In the genomic region with DNA sequence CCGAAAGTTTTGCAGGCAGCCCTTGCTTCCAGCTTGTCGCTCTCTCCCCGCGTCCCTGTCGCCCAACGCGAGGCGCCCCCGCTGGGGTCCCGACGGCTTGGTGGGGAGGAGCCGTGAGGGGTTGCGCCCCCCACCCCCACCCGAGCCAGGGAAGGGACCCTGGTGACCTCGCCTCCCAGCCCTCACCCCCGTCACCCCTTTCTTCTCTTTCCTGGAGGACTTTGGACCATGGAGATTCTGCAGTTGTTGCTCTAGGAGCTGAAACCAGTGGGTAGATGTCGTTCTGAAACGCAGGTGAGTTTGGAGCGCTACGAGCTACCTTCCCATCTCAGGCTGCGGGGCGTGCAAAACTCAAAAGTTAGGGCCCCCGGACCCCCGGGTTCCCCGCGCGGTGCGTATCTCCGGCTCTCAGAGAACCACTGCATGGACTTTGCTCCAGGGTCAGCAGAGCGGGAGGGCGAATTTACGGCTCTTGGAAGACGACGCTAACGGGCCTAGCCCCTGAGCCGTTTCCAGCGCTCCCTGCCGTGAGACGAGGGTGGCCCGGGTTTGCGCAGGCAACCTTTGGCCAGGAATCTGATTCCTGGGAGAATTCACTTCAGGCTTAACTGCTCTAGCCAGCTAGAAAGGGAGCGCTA, we compare ENCODE assay signal across 1 cellular context.
TF ChIP-seq lines count a peak whose summit lies in the region.

No MANE protein-coding gene starts in this region.

TF ChIP-seq in K562, 482 proteins besides CTCF, POLR2A, EP300 and RAD21 (continued from another document and continues in another):
- TF ChIP-seq ZBTB40 (IDR thresholded peaks at IDR 0.05) (peak; percentile 45; the same call in 1 of the 2 replicates), ZBTB40 (CRISPR knock-in tag; IDR thresholded peaks at IDR 0.05) (no peak), CREB1 (IDR thresholded peaks at IDR 0.05) (no peak), CREB1 (CRISPR knock-in tag; IDR thresholded peaks at IDR 0.05) (0 out of 2 replicates have a peak, but pooled peaks have one; percentile 8), CBX8 (IDR thresholded peaks at IDR 0.05; ENCODE audit: borderline replicate concordance, extremely low read depth, low read depth, low read length, poor library complexity, severe bottlenecking) (peak; percentile 38), MGA (IDR thresholded peaks at IDR 0.05) (0 out of 2 replicates have a peak, but pooled peaks have one; percentile 14), ARHGAP35 (IDR thresholded peaks at IDR 0.05; ENCODE audit: partially characterized antibody) (no peak), FOXP1 (CRISPR knock-in tag; IDR thresholded peaks at IDR 0.05) (no peak), RBBP5 (IDR thresholded peaks at IDR 0.05; ENCODE audit: borderline replicate concordance, insufficient read depth, low read length, poor library complexity, severe bottlenecking) (peak; percentile 9), RUNX1 (IDR thresholded peaks at IDR 0.05; ENCODE audit: low read depth) (0 out of 2 replicates have a peak, but pooled peaks have one; percentile 32), TBP (optimal IDR thresholded peaks at IDR 0.05; ENCODE audit: low read depth, low read length) (peak; percentile 31), CBX2 (IDR thresholded peaks at IDR 0.05; ENCODE audit: insufficient read depth, low read length, poor library complexity, severe bottlenecking) (peak; percentile 32), GABPB1 (CRISPR knock-in tag; IDR thresholded peaks at IDR 0.05) (peak; percentile 14; the same call in 1 of the 2 replicates), SFPQ (IDR thresholded peaks at IDR 0.05; ENCODE audit: low read depth, low read length) (no peak), ZNF263 (CRISPR knock-in tag; IDR thresholded peaks at IDR 0.05; ENCODE audit: borderline replicate concordance) (peak; percentile 34; the same call in 1 of the 2 replicates), KLF10 (CRISPR knock-in tag; IDR thresholded peaks at IDR 0.05) (no peak), BRCA1 (IDR thresholded peaks at IDR 0.05) (no peak), BRCA1 (CRISPR knock-in tag; IDR thresholded peaks at IDR 0.05) (no peak)
- TF ChIP-seq, protein P1, sequence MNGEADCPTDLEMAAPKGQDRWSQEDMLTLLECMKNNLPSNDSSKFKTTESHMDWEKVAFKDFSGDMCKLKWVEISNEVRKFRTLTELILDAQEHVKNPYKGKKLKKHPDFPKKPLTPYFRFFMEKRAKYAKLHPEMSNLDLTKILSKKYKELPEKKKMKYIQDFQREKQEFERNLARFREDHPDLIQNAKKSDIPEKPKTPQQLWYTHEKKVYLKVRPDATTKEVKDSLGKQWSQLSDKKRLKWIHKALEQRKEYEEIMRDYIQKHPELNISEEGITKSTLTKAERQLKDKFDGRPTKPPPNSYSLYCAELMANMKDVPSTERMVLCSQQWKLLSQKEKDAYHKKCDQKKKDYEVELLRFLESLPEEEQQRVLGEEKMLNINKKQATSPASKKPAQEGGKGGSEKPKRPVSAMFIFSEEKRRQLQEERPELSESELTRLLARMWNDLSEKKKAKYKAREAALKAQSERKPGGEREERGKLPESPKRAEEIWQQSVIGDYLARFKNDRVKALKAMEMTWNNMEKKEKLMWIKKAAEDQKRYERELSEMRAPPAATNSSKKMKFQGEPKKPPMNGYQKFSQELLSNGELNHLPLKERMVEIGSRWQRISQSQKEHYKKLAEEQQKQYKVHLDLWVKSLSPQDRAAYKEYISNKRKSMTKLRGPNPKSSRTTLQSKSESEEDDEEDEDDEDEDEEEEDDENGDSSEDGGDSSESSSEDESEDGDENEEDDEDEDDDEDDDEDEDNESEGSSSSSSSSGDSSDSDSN (IDR thresholded peaks at IDR 0.05; ENCODE audit: borderline replicate concordance in 1 of 2, low read depth in 2 of 2, low read length in 2 of 2): peak in 1 of 2 experiments; percentile 34; a peak in 1 of 4 replicates
- TF ChIP-seq, protein P2, sequence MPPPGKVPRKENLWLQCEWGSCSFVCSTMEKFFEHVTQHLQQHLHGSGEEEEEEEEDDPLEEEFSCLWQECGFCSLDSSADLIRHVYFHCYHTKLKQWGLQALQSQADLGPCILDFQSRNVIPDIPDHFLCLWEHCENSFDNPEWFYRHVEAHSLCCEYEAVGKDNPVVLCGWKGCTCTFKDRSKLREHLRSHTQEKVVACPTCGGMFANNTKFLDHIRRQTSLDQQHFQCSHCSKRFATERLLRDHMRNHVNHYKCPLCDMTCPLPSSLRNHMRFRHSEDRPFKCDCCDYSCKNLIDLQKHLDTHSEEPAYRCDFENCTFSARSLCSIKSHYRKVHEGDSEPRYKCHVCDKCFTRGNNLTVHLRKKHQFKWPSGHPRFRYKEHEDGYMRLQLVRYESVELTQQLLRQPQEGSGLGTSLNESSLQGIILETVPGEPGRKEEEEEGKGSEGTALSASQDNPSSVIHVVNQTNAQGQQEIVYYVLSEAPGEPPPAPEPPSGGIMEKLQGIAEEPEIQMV (tag; conservative IDR thresholded peaks at IDR 0.05; ENCODE audit: low read depth): no peak
